Comparison of ENCODE assay signal across 11 cellular contexts in the genomic region with DNA sequence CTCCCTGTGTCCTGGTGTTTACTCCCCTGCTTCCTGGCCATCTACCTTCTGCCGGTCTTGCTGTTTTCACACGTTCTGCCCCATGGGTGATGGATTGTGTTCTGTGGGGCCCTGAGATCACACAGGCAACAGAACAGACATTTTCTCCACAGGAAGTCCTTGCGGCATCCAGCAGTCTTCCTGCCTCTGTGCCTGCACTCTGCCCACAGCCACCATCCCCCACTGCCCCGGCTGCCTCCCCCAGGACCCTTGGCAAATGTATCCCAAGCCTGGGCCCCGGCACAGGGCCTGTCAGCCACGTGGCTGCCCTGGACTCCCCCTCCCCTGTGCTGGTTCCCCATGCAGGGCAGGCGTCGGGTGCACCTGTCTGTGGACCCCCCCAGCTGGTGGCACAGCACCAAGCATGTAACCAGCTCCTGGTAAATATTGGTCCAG.
A peak's percentile ranks its signal among the peaks of the same experiment; 100 is the strongest.
DNase-seq lines count a peak whose midpoint lies in the region; ATAC-seq and TF ChIP-seq lines count a peak whose summit lies in the region.
"Had no signal": no experiment of that assay in that cellular context is flagged by ENCODE, and none has a peak within 500 bp of the region (broad histone marks: within the 10 kb centered on the region; RNA-seq: fewer than 3 reads in every experiment).

No MANE protein-coding gene starts in this region.

- peaks cover 7 to 19% (median 12%) of the 10 kb centered on the region in 4 donors for H3K4me1 Mint-ChIP-seq in naive thymus-derived CD8-positive, alpha-beta T cell
- H3K4me1 Mint-ChIP-seq: activated T-helper 17 cell treated with anti-CD3 and anti-CD28 coated beads, Interleukin-2, amount 50 U/mL, for 72 hours had no signal

- peaks cover 0 to 8% (median 0%) of the 10 kb centered on the region in 3 donors for H3K36me3 Mint-ChIP-seq in naive thymus-derived CD8-positive, alpha-beta T cell

- H3K9me3 Mint-ChIP-seq in naive thymus-derived CD8-positive, alpha-beta T cell: peaks cover 0 to 7% (median 3%) of the 10 kb centered on the region in 9 donors
- H3K9me3 Mint-ChIP-seq: activated T-helper 17 cell treated with anti-CD3 and anti-CD28 coated beads, Interleukin-2, amount 50 U/mL, for 72 hours had no signal

- POLR2A ChIA-PET in naive thymus-derived CD8-positive, alpha-beta T cell (lab: Charles Lee): no interaction called here

- 28 to 31% methylated on average over 8 of the region's 8 CpGs for WGBS in lower leg skin, 2 donors

- peak overlapping the region; percentile 31 to 97 (median 78) for H3K4me3 Mint-ChIP-seq in naive thymus-derived CD8-positive, alpha-beta T cell
- H3K4me3 Mint-ChIP-seq: activated T-helper 17 cell treated with anti-CD3 and anti-CD28 coated beads, Interleukin-2, amount 50 U/mL, for 72 hours had no signal

- peak overlapping the region; percentile 97 for H3K27ac ChIP-seq in caudate nucleus (ENCODE audit: low read depth, low read length)

- no peak for TF ChIP-seq POLR2A in lower leg skin (IDR thresholded peaks at IDR 0.05)

- TF ChIP-seq CTCF in lower leg skin (IDR thresholded peaks at IDR 0.05): no peak

- H3K27me3 Mint-ChIP-seq in naive thymus-derived CD8-positive, alpha-beta T cell: peaks cover 3 to 33% (median 8%) of the 10 kb centered on the region in 5 donors

- H3K27ac Mint-ChIP-seq in naive thymus-derived CD8-positive, alpha-beta T cell: peak overlapping the region in 9 of 10 donors; percentile 53 to 97 (median 92)
- H3K27ac Mint-ChIP-seq: activated T-helper 17 cell treated with anti-CD3 and anti-CD28 coated beads, Interleukin-2, amount 50 U/mL, for 72 hours had no signal

- no peak overlapping the region for H3K4me3 ChIP-seq in lower leg skin (ENCODE audit: low read depth, poor library complexity, severe bottlenecking)

- peak in 1 of 2 donors; percentile 98 for ATAC-seq in naive thymus-derived CD8-positive, alpha-beta T cell
- ATAC-seq in GM18858 (IDR thresholded peaks at IDR 0.05; ENCODE audit: unreplicated experiment): no peak
- ATAC-seq: activated T-helper 17 cell treated with anti-CD3 and anti-CD28 coated beads, Interleukin-2, amount 50 U/mL, for 72 hours had no signal

- intact Hi-C loops in lower leg skin (cut with DNase I; ENCODE audit: low total_unique reads): no loop called here

- DNase-seq in COLO668 (lab: John Stamatoyannopoulos, UW; ENCODE audit: unreplicated experiment): peak; percentile 42
- DNase-seq in Kasumi-1 (lab: John Stamatoyannopoulos, UW): peak; percentile 77 to 82
- peak in 15 of 61 donors; percentile 13 to 71 (median 28) for DNase-seq in caudate nucleus (lab: John Stamatoyannopoulos, UW)
- peak in 4 of 10 donors; percentile 24 to 55 (median 40) for DNase-seq in naive thymus-derived CD8-positive, alpha-beta T cell
- no peak for DNase-seq in inferior parietal cortex (ENCODE audit: extremely low spot score)
- no peak for DNase-seq in lower leg skin (ENCODE audit: low spot score in 2 of 2)
- no peak for DNase-seq in NCI-H187 treated with DMSO at 0.1 percent for 48 hours (lab: John Stamatoyannopoulos, UW)
- DNase-seq: erythroblast, IMR-90 had no signal

Comparison
In these comparisons a context has a peak if more than half of its experiments do, and no peak if none do; other contexts are left out.
1. DNase-seq: peak in COLO668 (single experiment) and Kasumi-1 (2 of 2); none in inferior parietal cortex (single experiment), lower leg skin (0 of 2) and NCI-H187 treated with DMSO at 0.1 percent for 48 hours (single experiment).